8 cellular contexts compared by ENCODE assay signal in the genomic region with DNA sequence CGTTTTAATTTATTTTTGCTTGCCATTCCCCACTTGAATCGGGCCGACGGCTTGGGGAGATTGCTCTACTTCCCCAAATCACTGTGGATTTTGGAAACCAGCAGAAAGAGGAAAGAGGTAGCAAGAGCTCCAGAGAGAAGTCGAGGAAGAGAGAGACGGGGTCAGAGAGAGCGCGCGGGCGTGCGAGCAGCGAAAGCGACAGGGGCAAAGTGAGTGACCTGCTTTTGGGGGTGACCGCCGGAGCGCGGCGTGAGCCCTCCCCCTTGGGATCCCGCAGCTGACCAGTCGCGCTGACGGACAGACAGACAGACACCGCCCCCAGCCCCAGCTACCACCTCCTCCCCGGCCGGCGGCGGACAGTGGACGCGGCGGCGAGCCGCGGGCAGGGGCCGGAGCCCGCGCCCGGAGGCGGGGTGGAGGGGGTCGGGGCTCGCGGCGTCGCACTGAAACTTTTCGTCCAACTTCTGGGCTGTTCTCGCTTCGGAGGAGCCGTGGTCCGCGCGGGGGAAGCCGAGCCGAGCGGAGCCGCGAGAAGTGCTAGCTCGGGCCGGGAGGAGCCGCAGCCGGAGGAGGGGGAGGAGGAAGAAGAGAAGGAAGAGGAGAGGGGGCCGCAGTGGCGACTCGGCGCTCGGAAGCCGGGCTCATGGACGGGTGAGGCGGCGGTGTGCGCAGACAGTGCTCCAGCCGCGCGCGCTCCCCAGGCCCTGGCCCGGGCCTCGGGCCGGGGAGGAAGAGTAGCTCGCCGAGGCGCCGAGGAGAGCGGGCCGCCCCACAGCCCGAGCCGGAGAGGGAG. TPM values are rescaled to one million over a fixed set of nuclear protein-coding genes. Genes with fewer than 3 reads are reported as not detected.
DNase-seq lines count a peak whose midpoint lies in the region; ATAC-seq and TF ChIP-seq lines count a peak whose summit lies in the region.

No MANE protein-coding gene starts in this region.

- TF ChIP-seq CTCF in left ventricle myocardium inferior (IDR thresholded peaks at IDR 0.05; ENCODE audit: borderline replicate concordance) = no peak

- intact Hi-C loops in left ventricle myocardium inferior (cut with micrococcal nuclease) = no loop called here
- intact Hi-C loops in posterior cingulate gyrus (cut with DNase I) = loop anchor here (10.0 kb wide), 1 partner anchor 184 kb away; no protein-coding TSS in a partner anchor

- peak; percentile 5 for ATAC-seq in HG02885 (IDR thresholded peaks at IDR 0.05; ENCODE audit: poor library complexity, unreplicated experiment)
- ATAC-seq in GM19328 (IDR thresholded peaks at IDR 0.05; ENCODE audit: unreplicated experiment) = no peak
- ATAC-seq in GM18861 (IDR thresholded peaks at IDR 0.05; ENCODE audit: unreplicated experiment) = no peak

- DNase-seq in COLO829 (ENCODE audit: low spot score) (peak; percentile 51), SIG-M5 (lab: John Stamatoyannopoulos, UW) (peak; percentile 25), left ventricle myocardium inferior (peak; percentile 84), posterior cingulate gyrus (peak in 8 of 10 donors; percentile 20 to 90 (median 43))

- H3K27me3 ChIP-seq in left ventricle myocardium inferior (ENCODE audit: low read depth) = no peaks in the 10 kb centered on the region

- peaks cover 7% of the 10 kb centered on the region for H3K36me3 ChIP-seq in left ventricle myocardium inferior

- H3K27ac ChIP-seq in angular gyrus (ENCODE audit: low read depth, low read length) = peak overlapping the region; percentile 58
- H3K27ac ChIP-seq in left ventricle myocardium inferior (replicated peaks) = peak overlapping the region; percentile 98

- peak overlapping the region; percentile 95 for H3K4me3 ChIP-seq in left ventricle myocardium inferior

- no peaks in the 10 kb centered on the region for H3K9me3 ChIP-seq in left ventricle myocardium inferior (replicated peaks)

- peaks cover 76% of the 10 kb centered on the region for H3K4me1 ChIP-seq in left ventricle myocardium inferior

RNA-seq across cellular contexts. Expression of a gene that starts 0.6 kb away (rescaled TPM):
- 359 TPM for total RNA-seq in left ventricle myocardium inferior

Comparison
In these comparisons a context has a peak if more than half of its experiments do, and no peak if none do; other contexts are left out.
1. DNase-seq: peak in every context shown above with its lines; median percentile 84 in left ventricle myocardium inferior; 51 in COLO829; 43 in posterior cingulate gyrus; 25 in SIG-M5.